ENCODE assay signal across 12 cellular contexts in the genomic region with DNA sequence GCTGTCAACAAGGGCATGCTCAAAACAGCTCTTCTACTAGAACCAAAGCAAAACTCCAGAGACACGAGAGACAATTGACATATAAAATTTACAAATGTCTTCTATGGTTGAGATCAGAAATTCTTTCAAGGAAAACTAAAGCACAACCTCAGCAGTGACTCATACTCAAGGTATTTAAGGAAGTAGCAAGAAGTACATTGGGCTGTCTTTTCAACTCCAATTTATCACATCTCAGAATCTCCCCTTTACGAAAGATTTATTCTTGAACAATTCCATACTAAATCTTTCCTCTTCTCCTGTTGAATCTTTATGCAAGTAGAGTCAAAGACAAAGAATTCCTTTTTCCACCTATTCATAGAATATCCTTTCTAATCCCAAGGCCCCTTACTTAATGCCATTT.
DNase-seq lines count a peak whose midpoint lies in the region; ATAC-seq, FAIRE-seq and TF ChIP-seq lines count a peak whose summit lies in the region.
"Had no signal": no experiment of that assay in that cellular context is flagged by ENCODE, and none has a peak within 500 bp of the region (broad histone marks: within the 10 kb centered on the region; RNA-seq: fewer than 3 reads in every experiment).

No MANE protein-coding gene starts in this region.

- peak overlapping the region; percentile 20 for H3K4me3 Mint-ChIP-seq in HFFc6
- peak overlapping the region; percentile 47 for H3K4me3 Mint-ChIP-seq in astrocyte (ENCODE audit: unreplicated experiment)
- H3K4me3 Mint-ChIP-seq: activated T-helper 17 cell treated with anti-CD3 and anti-CD28 coated beads, Interleukin-2, amount 50 U/mL, for 72 hours had no signal

- intact Hi-C loops in esophagus muscularis mucosa (cut with DNase I) = loop anchor here (10.0 kb wide), 1 partner anchor 319 kb away; the partner anchor contains the start of gene IRS1

- no peaks in the 10 kb centered on the region for H3K27me3 Mint-ChIP-seq in HFFc6 (ENCODE audit: insufficient read depth)
- no peaks in the 10 kb centered on the region for H3K27me3 Mint-ChIP-seq in astrocyte (ENCODE audit: low read depth, unreplicated experiment)
- H3K27me3 Mint-ChIP-seq: activated T-helper 17 cell treated with anti-CD3 and anti-CD28 coated beads, Interleukin-2, amount 50 U/mL, for 72 hours had no signal

- no peaks in the 10 kb centered on the region for H4K20me1 ChIP-seq in astrocyte (ENCODE audit: insufficient read depth, low read length)

- 42% methylated on average over 2 of the region's 2 CpGs for WGBS in esophagus muscularis mucosa

- H3K27ac ChIP-seq in astrocyte (ENCODE audit: low read depth, low read length) (peak overlapping the region; percentile 40), esophagus muscularis mucosa (replicated peaks in 1 of 4) (no peak overlapping the region)
- H3K27ac ChIP-seq in effector memory CD4-positive, alpha-beta T cell (ENCODE audit: insufficient read depth, low read length, poor library complexity, severe bottlenecking) = no peak overlapping the region

- DNase-seq in A172 (ENCODE audit: low spot score) (peak; percentile 86), HFFc6 (peak; percentile 43), astrocyte (ENCODE audit: low read depth) (peak; percentile 86), iris pigment epithelial cell (ENCODE audit: low read depth) (peak; percentile 84), esophagus muscularis mucosa (ENCODE audit: extremely low spot score) (no peak), islet precursor cell (no peak)
- no peak for DNase-seq in effector memory CD4-positive, alpha-beta T cell
- DNase-seq: KG1 had no signal

- peak overlapping the region; percentile 45 for H3K4me2 ChIP-seq in astrocyte (ENCODE audit: low read length)

- H3K36me3 Mint-ChIP-seq in HFFc6 (ENCODE audit: low read depth) (peaks cover 27% of the 10 kb centered on the region), astrocyte (ENCODE audit: low read depth, unreplicated experiment) (no peaks in the 10 kb centered on the region)

- H3K4me3 ChIP-seq in astrocyte (ENCODE audit: insufficient read depth, low read depth, low read length) (no peak overlapping the region), esophagus muscularis mucosa (no peak overlapping the region)
- H3K4me3 ChIP-seq in effector memory CD4-positive, alpha-beta T cell (ENCODE audit: insufficient read depth, low read depth, low read length, poor library complexity, severe bottlenecking) = no peak overlapping the region
- H3K4me3 ChIP-seq: skin epidermis had no signal

- peaks cover 28% of the 10 kb centered on the region for H3K4me1 ChIP-seq in astrocyte (ENCODE audit: insufficient read depth, low read length)
- peaks cover 0 to 25% (median 21%) of the 10 kb centered on the region in 4 donors for H3K4me1 ChIP-seq in esophagus muscularis mucosa
- no peaks in the 10 kb centered on the region for H3K4me1 ChIP-seq in effector memory CD4-positive, alpha-beta T cell (ENCODE audit: control insufficient read depth, insufficient read depth, low read length, poor library complexity, severe bottlenecking)

- ATAC-seq in HG03139 (IDR thresholded peaks at IDR 0.05; ENCODE audit: unreplicated experiment) = no peak
- ATAC-seq: activated T-helper 17 cell treated with anti-CD3 and anti-CD28 coated beads, Interleukin-2, amount 50 U/mL, for 72 hours had no signal

- no peak for TF ChIP-seq CTCF in HFFc6 (IDR thresholded peaks at IDR 0.05)
- TF ChIP-seq CTCF in astrocyte (IDR thresholded peaks at IDR 0.05; ENCODE audit: insufficient read depth, low read depth, low read length) = no peak
- no peak for TF ChIP-seq CTCF in esophagus muscularis mucosa (IDR thresholded peaks at IDR 0.05)

- FAIRE-seq in astrocyte (lab: Jason Lieb, UNC) = peak; percentile 93
- FAIRE-seq: A204.1 had no signal

- H3K9me3 Mint-ChIP-seq in HFFc6 = peaks cover 11% of the 10 kb centered on the region
- H3K9me3 Mint-ChIP-seq in astrocyte (ENCODE audit: unreplicated experiment) = no peaks in the 10 kb centered on the region
- H3K9me3 Mint-ChIP-seq: activated T-helper 17 cell treated with anti-CD3 and anti-CD28 coated beads, Interleukin-2, amount 50 U/mL, for 72 hours had no signal

- TF ChIP-seq EP300 in esophagus muscularis mucosa (IDR thresholded peaks at IDR 0.05) = no peak

- no peak overlapping the region for H3K9ac ChIP-seq in astrocyte (ENCODE audit: low read length)

- H3K27ac Mint-ChIP-seq in HFFc6 = peak overlapping the region; percentile 57
- peak overlapping the region; percentile 99 for H3K27ac Mint-ChIP-seq in astrocyte (ENCODE audit: unreplicated experiment)
- H3K27ac Mint-ChIP-seq: activated T-helper 17 cell treated with anti-CD3 and anti-CD28 coated beads, Interleukin-2, amount 50 U/mL, for 72 hours had no signal

- H2AFZ ChIP-seq in astrocyte (ENCODE audit: low read depth, low read length) = no peak overlapping the region

- no peak for TF ChIP-seq POLR2A in esophagus muscularis mucosa (IDR thresholded peaks at IDR 0.05; ENCODE audit: low read depth)

- H3K27me3 ChIP-seq in astrocyte (ENCODE audit: insufficient read depth, low read length) = no peaks in the 10 kb centered on the region
- H3K27me3 ChIP-seq in esophagus muscularis mucosa = no peaks in the 10 kb centered on the region
- no peaks in the 10 kb centered on the region for H3K27me3 ChIP-seq in effector memory CD4-positive, alpha-beta T cell (replicated peaks; ENCODE audit: control insufficient read depth, insufficient read depth, low read length, poor library complexity, severe bottlenecking)

- no peaks in the 10 kb centered on the region for H3K9me3 ChIP-seq in astrocyte (ENCODE audit: insufficient read depth, low read depth, low read length)
- H3K9me3 ChIP-seq in esophagus muscularis mucosa = no peaks in the 10 kb centered on the region
- no peaks in the 10 kb centered on the region for H3K9me3 ChIP-seq in effector memory CD4-positive, alpha-beta T cell (ENCODE audit: control insufficient read depth, low read length)

- no peaks in the 10 kb centered on the region for H3K79me2 ChIP-seq in astrocyte (ENCODE audit: insufficient read depth, low read length)

- H3K36me3 ChIP-seq in astrocyte (ENCODE audit: insufficient read depth, low read length) (no peaks in the 10 kb centered on the region), esophagus muscularis mucosa (no peaks in the 10 kb centered on the region)
- H3K36me3 ChIP-seq in effector memory CD4-positive, alpha-beta T cell (ENCODE audit: control insufficient read depth, insufficient read depth, low read length) = no peaks in the 10 kb centered on the region

- peaks cover 70% of the 10 kb centered on the region for H3K4me1 Mint-ChIP-seq in HFFc6 (ENCODE audit: low read depth)
- peaks cover 46% of the 10 kb centered on the region for H3K4me1 Mint-ChIP-seq in astrocyte (ENCODE audit: low read depth, unreplicated experiment)
- H3K4me1 Mint-ChIP-seq: activated T-helper 17 cell treated with anti-CD3 and anti-CD28 coated beads, Interleukin-2, amount 50 U/mL, for 72 hours had no signal

Comparison
In these comparisons a context has a peak if more than half of its experiments do, and no peak if none do; other contexts are left out.
1. DNase-seq: peak in A172 (single experiment), HFFc6 (single experiment), astrocyte (single experiment) and iris pigment epithelial cell (single experiment); none in esophagus muscularis mucosa (single experiment), islet precursor cell (single experiment) and effector memory CD4-positive, alpha-beta T cell (0 of 3).